8 cellular contexts compared by ENCODE assay signal in the genomic region with DNA sequence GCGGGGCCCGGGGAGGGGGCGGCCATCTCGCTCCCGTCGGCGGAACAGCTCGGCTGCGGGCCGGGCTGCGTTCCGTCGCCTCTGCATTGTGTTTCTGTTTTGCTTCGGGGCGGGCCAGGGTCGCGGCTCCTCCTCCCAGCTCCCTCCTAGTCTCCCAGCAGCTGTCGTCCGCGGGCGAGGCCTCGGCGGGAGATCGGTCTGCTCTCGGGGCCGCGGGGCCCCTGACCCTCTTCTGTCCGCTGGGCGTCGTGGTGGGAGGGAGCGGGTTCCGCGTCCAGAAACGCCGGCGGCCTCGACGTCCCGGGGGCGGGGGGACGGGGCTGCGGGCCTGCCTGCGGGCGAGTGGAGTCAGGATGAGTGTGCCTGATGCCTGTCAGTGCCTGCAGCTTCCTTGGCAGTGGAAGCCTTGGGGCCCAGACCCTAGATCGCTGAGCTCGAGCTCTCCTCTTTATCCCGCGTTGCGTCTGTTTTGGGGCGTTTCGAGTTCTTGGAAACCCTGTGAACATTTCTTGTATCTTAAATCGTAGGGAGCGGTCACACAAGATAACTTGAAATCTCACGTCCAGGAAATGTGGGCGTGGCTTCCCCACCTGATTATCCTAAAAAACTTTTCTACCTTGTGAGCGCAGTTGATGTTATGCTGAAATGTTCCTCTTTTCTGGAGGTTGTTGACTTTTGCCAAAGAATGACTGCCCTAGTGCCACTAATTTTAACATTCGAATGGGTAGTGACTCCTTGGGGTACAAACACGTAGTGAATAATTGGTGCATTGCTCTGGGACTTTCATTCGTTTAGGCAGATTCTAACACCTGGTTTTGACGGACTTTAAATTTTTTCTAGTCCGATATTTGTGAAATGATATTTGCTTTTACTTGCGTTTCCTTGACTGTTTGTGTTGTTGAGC. TPM values are rescaled to one million over a fixed set of nuclear protein-coding genes. Genes with fewer than 3 reads are reported as not detected.
A peak's percentile ranks its signal among the peaks of the same experiment; 100 is the strongest.
DNase-seq lines count a peak whose midpoint lies in the region; ATAC-seq and TF ChIP-seq lines count a peak whose summit lies in the region.

No MANE protein-coding gene starts in this region.

- intact Hi-C loops in CD4-positive, alpha-beta T cell (cut with DNase I, micrococcal nuclease), result loop anchor here (1.0 to 5.0 kb wide), 6 partner anchors 22 to 258 kb away; partner anchors contain the start of genes DOP1B (in 1 of the 2) and SETD4 (in 1 of the 2)

- DNase-seq in CD4-positive, alpha-beta T cell, result peak in 6 of 10 experiments; percentile 26 to 63 (median 36)
- peak; percentile 87 to 88 for DNase-seq in NCI-H446 (lab: John Stamatoyannopoulos, UW)
- DNase-seq in activated CD8-positive, alpha-beta memory T cell treated with anti-CD3 and anti-CD28 coated beads, Interleukin-2, amount 50 U/mL, for 48 hours, result peak; percentile 86
- DNase-seq in foreskin keratinocyte, result peak; percentile 83 to 89

- peak overlapping the region; percentile 96 for H3K27ac ChIP-seq in CD4-positive, alpha-beta T cell (ENCODE audit: low read depth, low read length)
- H3K27ac ChIP-seq in foreskin keratinocyte (peak overlapping the region; percentile 92), neural cell (ENCODE audit: low read length) (peak overlapping the region; percentile 91)

- H3K9me3 Mint-ChIP-seq in CD4-positive, alpha-beta T cell, result no peaks in the 10 kb centered on the region

- CTCF ChIA-PET in CD4-positive, alpha-beta T cell (lab: Charles Lee), result interaction anchor here (0.5 to 2.9 kb wide), 11 partner anchors 8 to 195 kb away, joined by 3 to 18 read pairs (median 5); no protein-coding TSS in a partner anchor

- no peaks in the 10 kb centered on the region for H3K27me3 Mint-ChIP-seq in CD4-positive, alpha-beta T cell

- TF ChIP-seq EP300 in neural cell (conservative IDR thresholded peaks at IDR 0.05; ENCODE audit: poor library complexity, severe bottlenecking), result no peak

- ATAC-seq in CD4-positive, alpha-beta T cell (ENCODE audit: poor library complexity), result peak; percentile 59
- ATAC-seq in GM18868 (IDR thresholded peaks at IDR 0.05; ENCODE audit: unreplicated experiment), result peak; percentile 43
- ATAC-seq in HG03139 (IDR thresholded peaks at IDR 0.05; ENCODE audit: unreplicated experiment), result peak; percentile 25
- peak; percentile 78 for ATAC-seq in foreskin keratinocyte
- ATAC-seq in GM19324 (IDR thresholded peaks at IDR 0.05; ENCODE audit: low FRiP score, unreplicated experiment), result no peak

- peaks cover 51% of the 10 kb centered on the region for H3K79me2 ChIP-seq in neural cell (replicated peaks; ENCODE audit: insufficient read depth, low read length)

- H3F3A ChIP-seq in neural cell (ENCODE audit: insufficient read depth, low read length, poor library complexity, severe bottlenecking), result no peaks in the 10 kb centered on the region

- H4K20me1 ChIP-seq in neural cell (ENCODE audit: insufficient read depth), result no peaks in the 10 kb centered on the region

- TF ChIP-seq RAD21 in neural cell (conservative IDR thresholded peaks at IDR 0.05), result no peak

- H3K4me1 ChIP-seq in foreskin keratinocyte, result peaks cover 19% of the 10 kb centered on the region

- no peak for TF ChIP-seq CTCF in CD4-positive, alpha-beta T cell (IDR thresholded peaks at IDR 0.05)
- TF ChIP-seq CTCF in foreskin keratinocyte (conservative IDR thresholded peaks at IDR 0.05) (peak; percentile 17), neural cell (IDR thresholded peaks at IDR 0.05; ENCODE audit: poor library complexity, severe bottlenecking) (no peak)

- peak overlapping the region; percentile 96 for H3K9ac ChIP-seq in neural cell (ENCODE audit: low read length)

- peak overlapping the region; percentile 98 for H3K4me3 ChIP-seq in neural cell (ENCODE audit: low read length)

- no peaks in the 10 kb centered on the region for H3K36me3 ChIP-seq in neural cell (ENCODE audit: insufficient read depth, low read length)

- no peaks in the 10 kb centered on the region for H3K9me3 ChIP-seq in CD4-positive, alpha-beta T cell (ENCODE audit: control insufficient read depth, low read length)
- H3K9me3 ChIP-seq in neural cell (ENCODE audit: low read length), result no peaks in the 10 kb centered on the region

- peak overlapping the region; percentile 90 for H3K4me3 Mint-ChIP-seq in CD4-positive, alpha-beta T cell

- H3K36me3 Mint-ChIP-seq in CD4-positive, alpha-beta T cell (ENCODE audit: low read depth), result peaks cover 53% of the 10 kb centered on the region

- H3K27ac Mint-ChIP-seq in CD4-positive, alpha-beta T cell, result peak overlapping the region; percentile 98

- H3K4me1 Mint-ChIP-seq in CD4-positive, alpha-beta T cell (ENCODE audit: low read depth), result peaks cover 39% of the 10 kb centered on the region

- H3K4me2 ChIP-seq in neural cell (ENCODE audit: low read length), result peak overlapping the region; percentile 60

- H3K27me3 ChIP-seq in CD4-positive, alpha-beta T cell (ENCODE audit: control insufficient read depth, insufficient read depth, low read length), result no peaks in the 10 kb centered on the region
- H3K27me3 ChIP-seq in foreskin keratinocyte (no peaks in the 10 kb centered on the region), neural cell (ENCODE audit: insufficient read depth, low read depth, low read length) (no peaks in the 10 kb centered on the region)

- H2AFZ ChIP-seq in neural cell (ENCODE audit: low read depth, low read length), result peak overlapping the region; percentile 85

- no peaks in the 10 kb centered on the region for H3K9me2 ChIP-seq in neural cell (ENCODE audit: insufficient read depth, low read length)

- POLR2A ChIA-PET in CD4-positive, alpha-beta T cell (lab: Charles Lee), result interaction anchor here (0.7 to 7.7 kb wide), 45 partner anchors 8 to 1243 kb away, joined by 3 to 329 read pairs (median 5); partner anchors contain the start of genes CBR1, CHAF1B, DOP1B and SETD4

TF ChIP-seq in neural cell, 6 proteins besides CTCF, POLR2A, EP300 and RAD21:
- TF ChIP-seq EZH2 (IDR thresholded peaks at IDR 0.05; ENCODE audit: borderline replicate concordance, insufficient read depth, low read length, poor library complexity, severe bottlenecking) (no peak), MXI1 (conservative IDR thresholded peaks at IDR 0.05; ENCODE audit: poor library complexity, severe bottlenecking) (no peak), REST (IDR thresholded peaks at IDR 0.05; ENCODE audit: borderline replicate concordance) (peak; percentile 79)

RNA-seq across cellular contexts. Expression of gene MORC3, which starts 0.7 kb away (rescaled TPM):
- total RNA-seq in CD4-positive, alpha-beta T cell, result 10 to 100 TPM; 70.2 to 71.0 TPM
- total RNA-seq in foreskin keratinocyte, result 34.6 and 35.3 TPM in 2 replicates
- polyA plus RNA-seq in foreskin keratinocyte (6.9 and 8.6 TPM in 2 replicates), neural cell (56.6 and 65.4 TPM in 2 replicates)
- polyA minus RNA-seq in neural cell, result 96.9 and 108 TPM in 2 replicates

Comparison
In these comparisons a context has a peak if more than half of its experiments do, and no peak if none do; other contexts are left out.
1. DNase-seq: peak in every context shown above with its lines; median percentile 88 in NCI-H446; 86 in activated CD8-positive, alpha-beta memory T cell treated with anti-CD3 and anti-CD28 coated beads, Interleukin-2, amount 50 U/mL, for 48 hours; 86 in foreskin keratinocyte; 36 in CD4-positive, alpha-beta T cell.